Comparison of ENCODE assay signal across 20 cellular contexts in genomic region chr11:9109858-9110731, GRCh38. TPM values are rescaled to one million over a fixed set of nuclear protein-coding genes. Genes with fewer than 3 reads are reported as not detected.
"Had no signal": no experiment of that assay in that cellular context is flagged by ENCODE, and none has a peak within 500 bp of the region (broad histone marks: within the 10 kb centered on the region; RNA-seq: fewer than 3 reads in every experiment).

No MANE protein-coding gene starts in this region.

- DNase-seq: colonic mucosa; dermis blood vessel endothelial cell; erythroblast; glutamatergic neuron; immature natural killer cell; left colon; natural killer cell; ovary; right cardiac atrium; small intestine; stimulated activated CD4-positive, alpha-beta T cell treated with anti-CD3 and anti-CD28 coated beads, Interleukin-12 subunit alpha, Interleukin-12 subunit beta, amount 100 ng/mL, for 4 hours; stimulated activated naive CD4-positive, alpha-beta T cell; stomach; substantia nigra; transverse colon had no signal

- FAIRE-seq: small intestine had no signal

- H3K9me3 ChIP-seq: colonic mucosa, ovary had no signal

- ATAC-seq: gastroesophageal sphincter, left colon, natural killer cell, right cardiac atrium had no signal

- H3K4me3 ChIP-seq: colonic mucosa, gastroesophageal sphincter, ovary, stomach, thoracic aorta, transverse colon had no signal

- H3K4me1 Mint-ChIP-seq: immature natural killer cell, natural killer cell, neural crest cell had no signal

- H3K27me3 ChIP-seq: colonic mucosa, gastroesophageal sphincter, ovary, stomach, transverse colon had no signal

- H3K36me3 ChIP-seq: colonic mucosa, gastroesophageal sphincter, ovary, stomach, thoracic aorta, transverse colon had no signal

- H3K4me1 ChIP-seq: colonic mucosa, gastroesophageal sphincter, stomach, transverse colon had no signal

- H3K27me3 Mint-ChIP-seq: progenitor cell of endocrine pancreas had no signal

- H3K4me3 Mint-ChIP-seq: immature natural killer cell, mesothelial cell of epicardium, natural killer cell, neural crest cell had no signal

- H3K27ac Mint-ChIP-seq: immature natural killer cell, mesothelial cell of epicardium, natural killer cell, progenitor cell of endocrine pancreas had no signal

- H3K36me3 Mint-ChIP-seq: natural killer cell had no signal

- H3K27ac ChIP-seq: colonic mucosa, gastroesophageal sphincter, ovary, stomach, thoracic aorta, transverse colon had no signal

RNA-seq across cellular contexts. Expression of gene SCUBE2, which starts 18.7 kb away (rescaled TPM):
- total RNA-seq: natural killer cell had no signal
- polyA plus RNA-seq: immature natural killer cell had no signal
